12 cellular contexts compared by ENCODE assay signal in the genomic region with DNA sequence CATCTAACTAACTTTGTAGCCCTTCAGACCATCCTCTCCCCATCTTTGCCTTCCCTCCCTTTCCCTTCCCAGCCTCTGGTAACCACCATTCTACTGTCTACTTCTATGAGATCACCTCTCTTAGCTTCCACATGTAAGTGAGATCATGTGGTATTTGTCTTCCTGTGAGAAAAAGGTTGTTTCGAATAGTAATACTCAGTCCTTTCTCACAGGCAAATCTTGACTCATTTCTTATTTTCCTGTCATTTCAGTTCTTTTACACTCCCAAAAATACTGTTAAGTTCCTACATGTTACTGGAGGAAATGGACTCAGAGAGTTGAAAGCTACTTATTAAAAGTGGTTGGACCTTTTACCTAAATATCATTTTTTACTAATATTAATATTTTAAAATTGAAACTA.
DNase-seq lines count a peak whose midpoint lies in the region; ATAC-seq and TF ChIP-seq lines count a peak whose summit lies in the region.
"Had no signal": no experiment of that assay in that cellular context is flagged by ENCODE, and none has a peak within 500 bp of the region (broad histone marks: within the 10 kb centered on the region; RNA-seq: fewer than 3 reads in every experiment).

No MANE protein-coding gene starts in this region.

- no peaks in the 10 kb centered on the region for H3K9me3 Mint-ChIP-seq in activated naive CD8-positive, alpha-beta T cell treated with anti-CD3 and anti-CD28 coated beads, Interleukin-2, amount 50 U/mL, for 24 hours
- H3K9me3 Mint-ChIP-seq: neural progenitor cell had no signal

- no peaks in the 10 kb centered on the region for H3K27me3 ChIP-seq in lower lobe of right lung (ENCODE audit: low read depth)
- H3K27me3 ChIP-seq: neural progenitor cell had no signal

- H3K27me3 Mint-ChIP-seq in activated naive CD8-positive, alpha-beta T cell treated with anti-CD3 and anti-CD28 coated beads, Interleukin-2, amount 50 U/mL, for 24 hours = no peaks in the 10 kb centered on the region

- intact Hi-C loops in left ventricle myocardium superior (cut with micrococcal nuclease) = no loop called here
- intact Hi-C loops in lower lobe of right lung (cut with DNase I) = no loop called here

- no peaks in the 10 kb centered on the region for H3K9me3 ChIP-seq in lower lobe of right lung

- no peak overlapping the region for H3K4me3 Mint-ChIP-seq in activated naive CD8-positive, alpha-beta T cell treated with anti-CD3 and anti-CD28 coated beads, Interleukin-2, amount 50 U/mL, for 24 hours
- H3K4me3 Mint-ChIP-seq: neural progenitor cell had no signal

- no peak for TF ChIP-seq CTCF in lower lobe of right lung (IDR thresholded peaks at IDR 0.05)

- H3K4me1 Mint-ChIP-seq in activated naive CD8-positive, alpha-beta T cell treated with anti-CD3 and anti-CD28 coated beads, Interleukin-2, amount 50 U/mL, for 24 hours = peaks cover 10% of the 10 kb centered on the region

- no peaks in the 10 kb centered on the region for H3K4me1 ChIP-seq in lower lobe of right lung
- H3K4me1 ChIP-seq: neural progenitor cell had no signal

- H3K27ac Mint-ChIP-seq in activated naive CD8-positive, alpha-beta T cell treated with anti-CD3 and anti-CD28 coated beads, Interleukin-2, amount 50 U/mL, for 24 hours = peak overlapping the region; percentile 38
- H3K27ac Mint-ChIP-seq: neural progenitor cell had no signal

- no peak overlapping the region for H3K27ac ChIP-seq in lower lobe of right lung
- H3K27ac ChIP-seq: neural progenitor cell had no signal

- H3K36me3 ChIP-seq in lower lobe of right lung = peaks cover 6% of the 10 kb centered on the region

- ATAC-seq in GM18511 (IDR thresholded peaks at IDR 0.05; ENCODE audit: unreplicated experiment) = peak; percentile 77
- peak; percentile 67 for ATAC-seq in GM21360 (IDR thresholded peaks at IDR 0.05; ENCODE audit: unreplicated experiment)
- ATAC-seq in HG03045 (IDR thresholded peaks at IDR 0.05; ENCODE audit: unreplicated experiment) = peak; percentile 82
- no peak for ATAC-seq in activated naive CD8-positive, alpha-beta T cell treated with anti-CD3 and anti-CD28 coated beads, Interleukin-2, amount 50 U/mL, for 24 hours
- no peak for ATAC-seq in left ventricle myocardium superior
- no peak for ATAC-seq in lower lobe of right lung

- H3K36me3 Mint-ChIP-seq in activated naive CD8-positive, alpha-beta T cell treated with anti-CD3 and anti-CD28 coated beads, Interleukin-2, amount 50 U/mL, for 24 hours (ENCODE audit: low read depth) = peaks cover 9% of the 10 kb centered on the region

- no peak for DNase-seq in activated naive CD8-positive, alpha-beta T cell treated with anti-CD3 and anti-CD28 coated beads, Interleukin-2, amount 50 U/mL, for 24 hours
- no peak for DNase-seq in CD1c-positive myeloid dendritic cell (ENCODE audit: extremely low spot score)
- DNase-seq in left ventricle myocardium superior = no peak
- no peak for DNase-seq in lower lobe of right lung
- DNase-seq in activated gamma-delta T cell treated with Interleukin-2 at 50 U/mL for 16 hours = no peak
- DNase-seq: NCI-H774; stimulated activated CD4-positive, alpha-beta T cell treated with anti-CD3 and anti-CD28 coated beads, Interleukin-4, amount 100 ng/mL, for 4 hours; trophoblast cell had no signal

- H3K4me3 ChIP-seq in lower lobe of right lung = no peak overlapping the region
- H3K4me3 ChIP-seq: neural progenitor cell had no signal

Comparison
In these comparisons a context has a peak if more than half of its experiments do, and no peak if none do; other contexts are left out.
1. ATAC-seq: peak in GM18511 (single experiment), GM21360 (single experiment) and HG03045 (single experiment); none in activated naive CD8-positive, alpha-beta T cell treated with anti-CD3 and anti-CD28 coated beads, Interleukin-2, amount 50 U/mL, for 24 hours (single experiment), left ventricle myocardium superior (single experiment) and lower lobe of right lung (0 of 2).